ENCODE assay signal across 8 cellular contexts in genomic region chr14:35292770-35293561, GRCh38. TPM values are rescaled to one million over a fixed set of nuclear protein-coding genes. Genes with fewer than 3 reads are reported as not detected.
DNase-seq lines count a peak whose midpoint lies in the region; ATAC-seq and TF ChIP-seq lines count a peak whose summit lies in the region.

No MANE protein-coding gene starts in this region.

- H3K9me2 ChIP-seq in OCI-LY7 (ENCODE audit: insufficient read depth, low read length) = no peaks in the 10 kb centered on the region

- TF ChIP-seq CTCF in OCI-LY7 (conservative IDR thresholded peaks at IDR 0.05; ENCODE audit: low read length) (no peak), neutrophil (IDR thresholded peaks at IDR 0.05) (no peak)

- ATAC-seq in GM19452 (IDR thresholded peaks at IDR 0.05; ENCODE audit: unreplicated experiment) (peak; percentile 8), HG03097 (IDR thresholded peaks at IDR 0.05; ENCODE audit: low FRiP score, unreplicated experiment) (no peak)

- BruUV-seq in OCI-LY7 (replicated peaks; lab: Mats Ljungman, UMichigan) = TSS peak; percentile 72

- peak overlapping the region; percentile 88 for H3K4me3 ChIP-seq in ACC112 (ENCODE audit: low read depth, low read length)
- H3K4me3 ChIP-seq in OCI-LY7 (ENCODE audit: low read depth, low read length, poor library complexity, severe bottlenecking) = peak overlapping the region; percentile 96
- H3K4me3 ChIP-seq in endocrine pancreas (ENCODE audit: control insufficient read depth, insufficient read depth, low read length) = peak overlapping the region; percentile 97
- H3K4me3 ChIP-seq in neutrophil (ENCODE audit: low read depth in 1 of 2, low read length in 1 of 2) = peak overlapping the region; percentile 81 to 86

- H3K9me3 ChIP-seq in OCI-LY7 (ENCODE audit: low read length) (no peaks in the 10 kb centered on the region), endocrine pancreas (ENCODE audit: control insufficient read depth, low read length) (no peaks in the 10 kb centered on the region), neutrophil (no peaks in the 10 kb centered on the region)

- CTCF ChIA-PET in OCI-LY7 (lab: Charles Lee; ENCODE audit: unreplicated experiment) = interaction anchor here (0.9 kb wide), 1 partner anchor 116 kb away, joined by 3 read pairs; no protein-coding TSS in a partner anchor

- DNase-seq in OCI-LY7 (ENCODE audit: low spot score) (no peak), dermis blood vessel endothelial cell (no peak)
- DNase-seq in activated CD4-positive, alpha-beta T cell treated with anti-CD3 and anti-CD28 coated beads for 4 hours = no peak

- H3K27me3 ChIP-seq in ACC112 (ENCODE audit: insufficient read depth, low read length) = no peaks in the 10 kb centered on the region
- no peaks in the 10 kb centered on the region for H3K27me3 ChIP-seq in endocrine pancreas (ENCODE audit: control insufficient read depth, insufficient read depth, low read length)
- no peaks in the 10 kb centered on the region for H3K27me3 ChIP-seq in neutrophil

- H3K79me2 ChIP-seq in ACC112 (ENCODE audit: control insufficient read depth, insufficient read depth, low read length, unreplicated experiment) (peaks cover 56% of the 10 kb centered on the region), OCI-LY7 (ENCODE audit: insufficient read depth, low read depth, low read length) (peaks cover 57% of the 10 kb centered on the region)

- H4K20me1 ChIP-seq in OCI-LY7 (ENCODE audit: insufficient read depth, low read length) = peaks cover 22% of the 10 kb centered on the region; the same call in 1 of the 2 replicates

- peak overlapping the region; percentile 86 for H3K4me2 ChIP-seq in OCI-LY7 (ENCODE audit: low read length)

- peak overlapping the region; percentile 77 for H2AFZ ChIP-seq in ACC112 (ENCODE audit: low read length, unreplicated experiment)
- peak overlapping the region; percentile 30; the same call in 1 of the 2 replicates for H2AFZ ChIP-seq in OCI-LY7 (ENCODE audit: low read length)

- POLR2A ChIA-PET in OCI-LY7 (lab: Charles Lee) = interaction anchor here (0.6 to 5.7 kb wide), 15 partner anchors 8 to 1277 kb away, joined by 3 to 37 read pairs (median 4); partner anchors contain the start of genes FAM177A1 and NFKBIA

- peak overlapping the region; percentile 97 for H3K9ac ChIP-seq in endocrine pancreas (ENCODE audit: control insufficient read depth, insufficient read depth, low read length)

- no peaks in the 10 kb centered on the region for H3K36me3 ChIP-seq in ACC112 (ENCODE audit: insufficient read depth, low read length)
- H3K36me3 ChIP-seq in OCI-LY7 (ENCODE audit: insufficient read depth, low read length) = peaks cover 51% of the 10 kb centered on the region
- no peaks in the 10 kb centered on the region for H3K36me3 ChIP-seq in endocrine pancreas (ENCODE audit: control insufficient read depth, insufficient read depth, low read length)
- H3K36me3 ChIP-seq in neutrophil = no peaks in the 10 kb centered on the region

- H3K4me1 ChIP-seq in ACC112 (ENCODE audit: control insufficient read depth, insufficient read depth, low read length, unreplicated experiment) (peaks cover 8% of the 10 kb centered on the region), OCI-LY7 (ENCODE audit: insufficient read depth, low read length, poor library complexity, severe bottlenecking) (peaks cover 64% of the 10 kb centered on the region), endocrine pancreas (ENCODE audit: control insufficient read depth, insufficient read depth, low read length) (peaks cover 9% of the 10 kb centered on the region), neutrophil (ENCODE audit: control insufficient read depth in 1 of 2, insufficient read depth in 1 of 2, low read depth in 1 of 2, low read length in 1 of 2) (peaks cover 59 to 61% of the 10 kb centered on the region in 2 experiments)

- intact Hi-C loops in OCI-LY7 (cut with micrococcal nuclease; ENCODE audit: unreplicated experiment) = loop anchor here (1.0 to 5.0 kb wide), 4 partner anchors 111 to 581 kb away; partner anchors contain the start of genes CFL2, NFKBIA, PRORP and SRP54

- H3K27ac ChIP-seq in ACC112 (ENCODE audit: low read depth, low read length) (peak overlapping the region; percentile 76), OCI-LY7 (ENCODE audit: low read depth, low read length, poor library complexity, severe bottlenecking) (peak overlapping the region; percentile 99), neutrophil (peak overlapping the region; percentile 92)

RNA-seq across cellular contexts. Expression of gene PSMA6, which starts 0.8 kb away (rescaled TPM):
- total RNA-seq in OCI-LY7 (2014; rRNA removed; shearing (Covaris generic)) = 208 and 216 TPM in 2 replicates
- total RNA-seq in OCI-LY7 (2022) = 249 and 267 TPM in 2 replicates
- total RNA-seq in dermis blood vessel endothelial cell = 203 and 270 TPM in 2 replicates
